In genomic region chr16:280991-281659, GRCh38 we compare ENCODE assay signal across 17 cellular contexts. TPM values are rescaled to one million over a fixed set of nuclear protein-coding genes. Genes with fewer than 3 reads are reported as not detected.
A peak's percentile ranks its signal among the peaks of the same experiment; 100 is the strongest.
DNase-seq lines count a peak whose midpoint lies in the region; ATAC-seq, FAIRE-seq and TF ChIP-seq lines count a peak whose summit lies in the region.
"Had no signal": no experiment of that assay in that cellular context is flagged by ENCODE, and none has a peak within 500 bp of the region (broad histone marks: within the 10 kb centered on the region; RNA-seq: fewer than 3 reads in every experiment).

No MANE protein-coding gene starts in this region.

- no peak overlapping the region for H3K4me3 Mint-ChIP-seq in astrocyte (ENCODE audit: unreplicated experiment)
- H3K4me3 Mint-ChIP-seq: activated CD8-positive, alpha-beta T cell treated with anti-CD3 and anti-CD28 coated beads, Interleukin-2, amount 10 ng/mL, durations not matched to agents 7 days and 5 days; dendritic cell treated with granulocyte-macrophage colony-stimulating factor and Interleukin-4, amounts not matched to agents 40 ng/mL and 50 ng/mL, for 4 days had no signal

- FAIRE-seq in astrocyte (lab: Jason Lieb, UNC): no peak

- no peak overlapping the region for H3K4me3 ChIP-seq in astrocyte (ENCODE audit: insufficient read depth, low read depth, low read length)
- no peak overlapping the region for H3K4me3 ChIP-seq in skeletal muscle satellite cell (ENCODE audit: low read length)
- H3K4me3 ChIP-seq: PC-9 had no signal

- H3K27ac ChIP-seq in astrocyte (ENCODE audit: low read depth, low read length): no peak overlapping the region
- H3K27ac ChIP-seq: PC-9 had no signal

- no peak overlapping the region for H2AFZ ChIP-seq in astrocyte (ENCODE audit: low read depth, low read length)
- H2AFZ ChIP-seq: PC-9 had no signal

- peaks cover 4% of the 10 kb centered on the region for H4K20me1 ChIP-seq in astrocyte (ENCODE audit: insufficient read depth, low read length)

- H3K9ac ChIP-seq in astrocyte (ENCODE audit: low read length): no peak overlapping the region
- no peak overlapping the region for H3K9ac ChIP-seq in skeletal muscle satellite cell (ENCODE audit: low read depth, low read length)

- H3K9me3 ChIP-seq in astrocyte (ENCODE audit: insufficient read depth, low read depth, low read length): no peaks in the 10 kb centered on the region
- no peaks in the 10 kb centered on the region for H3K9me3 ChIP-seq in skeletal muscle satellite cell (replicated peaks; ENCODE audit: low read length)
- H3K9me3 ChIP-seq: gastroesophageal sphincter had no signal

- peaks cover 13% of the 10 kb centered on the region for H3K27me3 Mint-ChIP-seq in astrocyte (ENCODE audit: low read depth, unreplicated experiment)

- H3K36me3 Mint-ChIP-seq in astrocyte (ENCODE audit: low read depth, unreplicated experiment): no peaks in the 10 kb centered on the region

- no peak overlapping the region for H3K27ac Mint-ChIP-seq in astrocyte (ENCODE audit: unreplicated experiment)
- H3K27ac Mint-ChIP-seq: activated CD8-positive, alpha-beta T cell treated with anti-CD3 and anti-CD28 coated beads, Interleukin-2, amount 10 ng/mL, durations not matched to agents 7 days and 5 days; dendritic cell treated with granulocyte-macrophage colony-stimulating factor and Interleukin-4, amounts not matched to agents 40 ng/mL and 50 ng/mL, for 4 days had no signal

- H3K36me3 ChIP-seq in astrocyte (ENCODE audit: insufficient read depth, low read length) (no peaks in the 10 kb centered on the region), skeletal muscle satellite cell (ENCODE audit: insufficient read depth, low read length) (no peaks in the 10 kb centered on the region)
- H3K36me3 ChIP-seq: gastroesophageal sphincter had no signal

- no peaks in the 10 kb centered on the region for H3K4me1 ChIP-seq in astrocyte (ENCODE audit: insufficient read depth, low read length)
- no peaks in the 10 kb centered on the region for H3K4me1 ChIP-seq in skeletal muscle satellite cell (ENCODE audit: control insufficient read depth, insufficient read depth, low read length)

- TF ChIP-seq CTCF in astrocyte (IDR thresholded peaks at IDR 0.05; ENCODE audit: insufficient read depth, low read depth, low read length): no peak

- DNase-seq in NCI-H1417 (lab: John Stamatoyannopoulos, UW) (peak in 2 of 3 experiments; percentile 10 to 22), NCI-H1417 treated with DMSO at 0.1 percent for 48 hours (lab: John Stamatoyannopoulos, UW) (no peak), astrocyte (ENCODE audit: low read depth) (no peak), iPS-NIHi11 (ENCODE audit: low spot score) (peak; percentile 71), NCI-H1105 (lab: John Stamatoyannopoulos, UW) (no peak), NCI-H748 (lab: John Stamatoyannopoulos, UW; ENCODE audit: unreplicated experiment) (no peak)
- DNase-seq: 8988T; activated CD8-positive, alpha-beta T cell treated with anti-CD3 and anti-CD28 coated beads, Interleukin-2, amount 10 ng/mL, durations not matched to agents 7 days and 5 days; activated naive CD4-positive, alpha-beta T cell treated with Interleukin-2 at 50 U/mL for 16 hours; DMS 273 treated with DMSO at 0.1 percent for 48 hours; Karpas-422; NCI-H2171 treated with DMSO at 0.1 percent for 48 hours; PC-9 had no signal

- no peaks in the 10 kb centered on the region for H3K9me3 Mint-ChIP-seq in astrocyte (ENCODE audit: unreplicated experiment)

- H3K4me1 Mint-ChIP-seq in astrocyte (ENCODE audit: low read depth, unreplicated experiment): no peaks in the 10 kb centered on the region

- H3K27me3 ChIP-seq in astrocyte (ENCODE audit: insufficient read depth, low read length) (peaks cover 7% of the 10 kb centered on the region), skeletal muscle satellite cell (ENCODE audit: control insufficient read depth, insufficient read depth, low read length) (peaks cover 17% of the 10 kb centered on the region)

- ATAC-seq in GM21619 (IDR thresholded peaks at IDR 0.05; ENCODE audit: unreplicated experiment): no peak
- ATAC-seq: activated CD8-positive, alpha-beta T cell treated with anti-CD3 and anti-CD28 coated beads, Interleukin-2, amount 10 ng/mL, durations not matched to agents 7 days and 5 days; gastroesophageal sphincter had no signal

- H3K4me2 ChIP-seq in astrocyte (ENCODE audit: low read length): peak overlapping the region; percentile 71
- peak overlapping the region; percentile 58 for H3K4me2 ChIP-seq in skeletal muscle satellite cell (ENCODE audit: low read length)
- H3K4me2 ChIP-seq: PC-9 had no signal

- no peaks in the 10 kb centered on the region for H3K79me2 ChIP-seq in astrocyte (ENCODE audit: insufficient read depth, low read length)

RNA-seq across cellular contexts. Expression of gene ARHGDIG, which starts 0.7 kb away (rescaled TPM):
- total RNA-seq in astrocyte: 3.3 and 5.0 TPM in 2 replicates
- 0.66 TPM in 1 of 2 replicates, not detected in the other for total RNA-seq in skeletal muscle satellite cell (2012; rRNA removed)
- total RNA-seq: activated CD8-positive, alpha-beta T cell treated with anti-CD3 and anti-CD28 coated beads, Interleukin-2, amount 10 ng/mL, durations not matched to agents 7 days and 5 days; PC-9 had no signal

RNA-seq across cellular contexts. Expression of gene PDIA2, which starts 1.8 kb away (rescaled TPM):
- 1.2 and 1.5 TPM in 2 replicates for total RNA-seq in astrocyte
- 0.22 TPM in 1 of 2 replicates, not detected in the other for total RNA-seq in skeletal muscle satellite cell (2012; rRNA removed)
- total RNA-seq: activated CD8-positive, alpha-beta T cell treated with anti-CD3 and anti-CD28 coated beads, Interleukin-2, amount 10 ng/mL, durations not matched to agents 7 days and 5 days; PC-9 had no signal

RNA-seq across cellular contexts. Expression of gene RGS11, which starts 5.4 kb away (rescaled TPM):
- 2.7 and 2.8 TPM in 2 replicates for total RNA-seq in astrocyte
- total RNA-seq in skeletal muscle satellite cell (2012; rRNA removed): 0.76 and 0.87 TPM in 2 replicates
- total RNA-seq: activated CD8-positive, alpha-beta T cell treated with anti-CD3 and anti-CD28 coated beads, Interleukin-2, amount 10 ng/mL, durations not matched to agents 7 days and 5 days; PC-9 had no signal

RNA-seq across cellular contexts. Expression of gene FAM234A, which starts 46.5 kb away (rescaled TPM):
- total RNA-seq in astrocyte: 70.8 and 88.7 TPM in 2 replicates
- 67.7 and 75.8 TPM in 2 replicates for total RNA-seq in skeletal muscle satellite cell (2012; rRNA removed)

RNA-seq across cellular contexts. Expression of gene LUC7L, which starts 51.9 kb away (rescaled TPM):
- total RNA-seq in astrocyte: 70.2 and 74.1 TPM in 2 replicates
- 32.8 and 34.2 TPM in 2 replicates for total RNA-seq in skeletal muscle satellite cell (2012; rRNA removed)

Comparison
In these comparisons a context has a peak if more than half of its experiments do, and no peak if none do; other contexts are left out.
1. DNase-seq: peak in NCI-H1417 (2 of 3) and iPS-NIHi11 (single experiment); none in NCI-H1417 treated with DMSO at 0.1 percent for 48 hours (single experiment), astrocyte (single experiment), NCI-H1105 (single experiment) and NCI-H748 (single experiment).